9 cellular contexts compared by ENCODE assay signal in the genomic region with DNA sequence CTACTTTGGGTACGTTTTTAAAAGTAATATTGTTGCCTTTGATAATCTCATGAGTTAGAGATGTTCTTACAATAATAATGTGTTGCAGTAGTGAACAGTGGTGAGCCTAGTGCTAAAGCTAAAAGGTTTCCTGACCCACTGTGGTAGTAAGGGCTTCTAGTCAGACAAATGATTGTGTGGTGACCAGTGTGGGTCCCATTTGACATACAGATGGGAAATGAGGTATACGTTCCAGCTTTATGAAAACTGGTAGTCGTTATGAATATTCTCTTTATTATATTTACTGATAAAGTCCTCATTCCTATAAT. TPM values are rescaled to one million over a fixed set of nuclear protein-coding genes. Genes with fewer than 3 reads are reported as not detected.
A peak's percentile ranks its signal among the peaks of the same experiment; 100 is the strongest.
DNase-seq lines count a peak whose midpoint lies in the region; ATAC-seq, FAIRE-seq and TF ChIP-seq lines count a peak whose summit lies in the region.
"Had no signal": no experiment of that assay in that cellular context is flagged by ENCODE, and none has a peak within 500 bp of the region (broad histone marks: within the 10 kb centered on the region; RNA-seq: fewer than 3 reads in every experiment).

No MANE protein-coding gene starts in this region.

- POLR2A ChIA-PET in AG04450 (lab: Yijun Ruan, JAX): interaction anchor here (1.2 to 1.8 kb wide), 2 partner anchors 12 to 175 kb away, joined by 3 to 9 read pairs; no protein-coding TSS in a partner anchor

- H2BK5ac ChIP-seq in mesenchymal stem cell (ENCODE audit: low read depth, low read length, poor library complexity, severe bottlenecking): no peak overlapping the region

- no peaks in the 10 kb centered on the region; the same call in 1 of the 2 replicates for H3K9me3 ChIP-seq in AG04450 (ENCODE audit: control insufficient read depth, insufficient read depth, low read length)
- no peaks in the 10 kb centered on the region for H3K9me3 ChIP-seq in HUES48 (ENCODE audit: control insufficient read depth, insufficient read depth, low read length)
- H3K9me3 ChIP-seq in adipocyte (ENCODE audit: control insufficient read depth, low read length): no peaks in the 10 kb centered on the region
- H3K9me3 ChIP-seq in mesenchymal stem cell (ENCODE audit: control insufficient read depth, low read length): no peaks in the 10 kb centered on the region
- no peaks in the 10 kb centered on the region for H3K9me3 ChIP-seq in aorta (ENCODE audit: control insufficient read depth, low read length)
- H3K9me3 ChIP-seq: mucosa of descending colon had no signal

- intact Hi-C loops in aorta (cut with DNase I): loop anchor here (10.0 kb wide), 3 partner anchors 767 to 1137 kb away; a partner anchor contains a TSS

- H3K36me3 ChIP-seq in HUES48 (ENCODE audit: control insufficient read depth, insufficient read depth, low read length): peaks cover 5% of the 10 kb centered on the region; the same call in 1 of the 2 replicates
- H3K36me3 ChIP-seq in adipocyte (ENCODE audit: control insufficient read depth, insufficient read depth, low read length, severe bottlenecking): peaks cover 3% of the 10 kb centered on the region
- peaks cover 0 to 8% of the 10 kb centered on the region in 2 experiments for H3K36me3 ChIP-seq in mesenchymal stem cell (ENCODE audit: control insufficient read depth in 1 of 2, insufficient read depth in 2 of 2, low read depth in 1 of 2, low read length in 2 of 2)
- no peaks in the 10 kb centered on the region for H3K36me3 ChIP-seq in aorta (ENCODE audit: control insufficient read depth in 1 of 2, insufficient read depth in 2 of 2, low read length in 1 of 2)

- H2AFZ ChIP-seq in mesenchymal stem cell (ENCODE audit: low read depth, low read length): no peak overlapping the region

- no peak for FAIRE-seq in frontal cortex (lab: Jason Lieb, UNC)

- H3K14ac ChIP-seq in mesenchymal stem cell (ENCODE audit: low read length in 2 of 2): no peak overlapping the region

- no peak overlapping the region for H2BK12ac ChIP-seq in mesenchymal stem cell (ENCODE audit: low read length in 2 of 2)

- H4K8ac ChIP-seq in mesenchymal stem cell (ENCODE audit: low read length): no peak overlapping the region

- H3K4me1 ChIP-seq in HUES48 (ENCODE audit: control insufficient read depth, insufficient read depth, low read length) (peaks cover 15% of the 10 kb centered on the region), adipocyte (ENCODE audit: control insufficient read depth, insufficient read depth, low read length) (peaks cover 19% of the 10 kb centered on the region), mesenchymal stem cell (ENCODE audit: control insufficient read depth, insufficient read depth, low read depth, low read length) (peaks cover 2% of the 10 kb centered on the region), aorta (ENCODE audit: control insufficient read depth in 1 of 2, insufficient read depth in 2 of 2, low read length in 2 of 2) (no peaks in the 10 kb centered on the region)

- peak overlapping the region; percentile 96 for H3K4me3 ChIP-seq in AG04450 (ENCODE audit: low read depth, low read length)
- peak overlapping the region; percentile 97 for H3K4me3 ChIP-seq in HUES48 (ENCODE audit: low read depth, low read length)
- H3K4me3 ChIP-seq in adipocyte (ENCODE audit: low read length): peak overlapping the region; percentile 100
- peak overlapping the region in 1 of 2 experiments; percentile 88 for H3K4me3 ChIP-seq in mesenchymal stem cell (ENCODE audit: insufficient read depth in 1 of 2, low read depth in 1 of 2, low read length in 2 of 2)
- H3K4me3 ChIP-seq in aorta (ENCODE audit: low read length in 2 of 2): peak overlapping the region in 1 of 2 donors; percentile 83

- H2BK15ac ChIP-seq in mesenchymal stem cell (ENCODE audit: low read depth, poor library complexity, severe bottlenecking): no peak overlapping the region

- H3K27me3 ChIP-seq in AG04450 (ENCODE audit: control insufficient read depth, insufficient read depth, low read length) (no peaks in the 10 kb centered on the region), HUES48 (ENCODE audit: control insufficient read depth, insufficient read depth, low read length) (no peaks in the 10 kb centered on the region), adipocyte (replicated peaks; ENCODE audit: control insufficient read depth, insufficient read depth, low read length) (no peaks in the 10 kb centered on the region), mesenchymal stem cell (ENCODE audit: control insufficient read depth in 1 of 2, insufficient read depth in 1 of 2, low read length in 2 of 2) (no peaks in the 10 kb centered on the region), aorta (ENCODE audit: control insufficient read depth in 1 of 2, insufficient read depth in 2 of 2, low read length in 1 of 2) (no peaks in the 10 kb centered on the region)

- no peak overlapping the region for H3K18ac ChIP-seq in mesenchymal stem cell (ENCODE audit: low read depth in 1 of 2, low read length in 2 of 2)

- H4K91ac ChIP-seq in mesenchymal stem cell (ENCODE audit: low read length): no peak overlapping the region

- peaks cover 11% of the 10 kb centered on the region for H3K79me1 ChIP-seq in mesenchymal stem cell (replicated peaks; ENCODE audit: low read length, poor library complexity, severe bottlenecking)

- H3K4me2 ChIP-seq in mesenchymal stem cell (ENCODE audit: low read length, poor library complexity, severe bottlenecking): peak overlapping the region; percentile 58

- H3K23ac ChIP-seq in mesenchymal stem cell (ENCODE audit: low read length in 2 of 2): no peak overlapping the region

- no peak overlapping the region for H2AK5ac ChIP-seq in mesenchymal stem cell (ENCODE audit: low read length, severe bottlenecking)

- no peak for TF ChIP-seq CTCF in AG04450 (IDR thresholded peaks at IDR 0.05; ENCODE audit: low read depth, low read length)

- no peak for ATAC-seq in aorta (ENCODE audit: low FRiP score)
- ATAC-seq in GM18868 (IDR thresholded peaks at IDR 0.05; ENCODE audit: unreplicated experiment): no peak

- WGBS in mesenchymal stem cell: 22% methylated on average over 1 of the region's 3 CpGs
- 35 to 48% methylated on average over 3 of the region's 3 CpGs for WGBS in aorta, 2 donors

- no peak overlapping the region for H3K4ac ChIP-seq in mesenchymal stem cell (ENCODE audit: low read depth in 1 of 2, low read length in 2 of 2)

- no peak overlapping the region for H2BK120ac ChIP-seq in mesenchymal stem cell (ENCODE audit: low read depth, low read length)

- H3K9ac ChIP-seq in HUES48 (ENCODE audit: low read depth, low read length) (peak overlapping the region; percentile 100; the same call in 1 of the 2 replicates), adipocyte (ENCODE audit: low read length) (peak overlapping the region; percentile 100), mesenchymal stem cell (ENCODE audit: low read length) (peak overlapping the region; percentile 100)

- DNase-seq in AG04450 (ENCODE audit: low read depth, low spot score): no peak
- no peak for DNase-seq in adipocyte (ENCODE audit: low read depth)
- DNase-seq in mesenchymal stem cell: peak; percentile 33
- no peak for DNase-seq in aorta
- no peak for DNase-seq in frontal cortex (ENCODE audit: low spot score in 2 of 2)
- no peak for DNase-seq in ureter (ENCODE audit: low spot score)

- no peak overlapping the region for H3K27ac ChIP-seq in AG04450 (ENCODE audit: low read depth, low read length)
- H3K27ac ChIP-seq in HUES48 (ENCODE audit: low read depth, low read length): peak overlapping the region; percentile 100
- H3K27ac ChIP-seq in mesenchymal stem cell (ENCODE audit: low read length, poor library complexity, severe bottlenecking): no peak overlapping the region
- no peak overlapping the region for H3K27ac ChIP-seq in aorta (ENCODE audit: low read depth in 1 of 2, low read length in 2 of 2)

- CTCF ChIA-PET in AG04450 (lab: Charles Lee): interaction anchor here (1.4 to 2.0 kb wide), 6 partner anchors 30 to 839 kb away, joined by 3 to 5 read pairs (median 4); no protein-coding TSS in a partner anchor

RNA-seq across cellular contexts. Expression of a gene that starts 1.8 kb away (rescaled TPM):
- polyA plus RNA-seq in AG04450 (2011; rRNA removed) (3.0 and 3.7 TPM in 2 replicates), aorta (1 to 10 TPM in 1 of 2 donors, under 1 TPM in 1; 0.38 to 1.3 TPM)
- polyA minus RNA-seq in AG04450 (2011; rRNA and poly(A)+ RNA removed): 44.7 and 48.4 TPM in 2 replicates
- 1.7 TPM for polyA plus RNA-seq in mesenchymal stem cell (2013, experiment 1 of 2)
- polyA plus RNA-seq in mesenchymal stem cell (2013, experiment 2 of 2): 1.2 TPM
- total RNA-seq in aorta (10 to 100 TPM; 10.5 to 22.4 TPM), frontal cortex (72.2 TPM), ureter (19.2 TPM)
